1 cellular context compared by ENCODE assay signal in the genomic region with DNA sequence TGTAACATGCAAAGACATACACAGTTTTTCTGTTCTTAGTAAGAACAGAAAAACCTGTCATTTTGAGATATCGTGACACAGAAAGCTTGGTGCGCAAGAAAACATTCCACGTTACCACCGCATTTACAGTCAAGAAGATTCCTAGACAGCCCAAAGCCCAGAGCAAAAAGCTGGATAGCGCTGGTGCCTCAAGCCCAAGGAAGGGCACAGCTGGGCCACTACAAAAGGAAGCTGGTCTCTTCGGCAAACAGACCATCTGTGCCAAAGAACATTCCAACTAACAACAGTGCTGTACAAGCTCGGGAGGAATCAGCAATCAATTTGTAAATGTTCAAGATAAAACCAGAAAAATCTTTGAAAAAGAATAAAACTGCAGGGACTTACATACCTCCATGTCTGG.
TF ChIP-seq lines count a peak whose summit lies in the region.

No MANE protein-coding gene starts in this region.

TF ChIP-seq in HepG2, 621 proteins besides CTCF, POLR2A, EP300 and RAD21 (continued from another document):
- TF ChIP-seq, protein P1, sequence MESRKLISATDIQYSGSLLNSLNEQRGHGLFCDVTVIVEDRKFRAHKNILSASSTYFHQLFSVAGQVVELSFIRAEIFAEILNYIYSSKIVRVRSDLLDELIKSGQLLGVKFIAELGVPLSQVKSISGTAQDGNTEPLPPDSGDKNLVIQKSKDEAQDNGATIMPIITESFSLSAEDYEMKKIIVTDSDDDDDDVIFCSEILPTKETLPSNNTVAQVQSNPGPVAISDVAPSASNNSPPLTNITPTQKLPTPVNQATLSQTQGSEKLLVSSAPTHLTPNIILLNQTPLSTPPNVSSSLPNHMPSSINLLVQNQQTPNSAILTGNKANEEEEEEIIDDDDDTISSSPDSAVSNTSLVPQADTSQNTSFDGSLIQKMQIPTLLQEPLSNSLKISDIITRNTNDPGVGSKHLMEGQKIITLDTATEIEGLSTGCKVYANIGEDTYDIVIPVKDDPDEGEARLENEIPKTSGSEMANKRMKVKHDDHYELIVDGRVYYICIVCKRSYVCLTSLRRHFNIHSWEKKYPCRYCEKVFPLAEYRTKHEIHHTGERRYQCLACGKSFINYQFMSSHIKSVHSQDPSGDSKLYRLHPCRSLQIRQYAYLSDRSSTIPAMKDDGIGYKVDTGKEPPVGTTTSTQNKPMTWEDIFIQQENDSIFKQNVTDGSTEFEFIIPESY (CRISPR knock-in tag; IDR thresholded peaks at IDR 0.05): peak; percentile 87
- TF ChIP-seq BCL6 (CRISPR knock-in tag; IDR thresholded peaks at IDR 0.05) (peak; percentile 58; the same call in 1 of the 2 replicates), REL (CRISPR knock-in tag; conservative IDR thresholded peaks at IDR 0.05) (no peak)
